Comparison of ENCODE assay signal across 2 cellular contexts in the genomic region with DNA sequence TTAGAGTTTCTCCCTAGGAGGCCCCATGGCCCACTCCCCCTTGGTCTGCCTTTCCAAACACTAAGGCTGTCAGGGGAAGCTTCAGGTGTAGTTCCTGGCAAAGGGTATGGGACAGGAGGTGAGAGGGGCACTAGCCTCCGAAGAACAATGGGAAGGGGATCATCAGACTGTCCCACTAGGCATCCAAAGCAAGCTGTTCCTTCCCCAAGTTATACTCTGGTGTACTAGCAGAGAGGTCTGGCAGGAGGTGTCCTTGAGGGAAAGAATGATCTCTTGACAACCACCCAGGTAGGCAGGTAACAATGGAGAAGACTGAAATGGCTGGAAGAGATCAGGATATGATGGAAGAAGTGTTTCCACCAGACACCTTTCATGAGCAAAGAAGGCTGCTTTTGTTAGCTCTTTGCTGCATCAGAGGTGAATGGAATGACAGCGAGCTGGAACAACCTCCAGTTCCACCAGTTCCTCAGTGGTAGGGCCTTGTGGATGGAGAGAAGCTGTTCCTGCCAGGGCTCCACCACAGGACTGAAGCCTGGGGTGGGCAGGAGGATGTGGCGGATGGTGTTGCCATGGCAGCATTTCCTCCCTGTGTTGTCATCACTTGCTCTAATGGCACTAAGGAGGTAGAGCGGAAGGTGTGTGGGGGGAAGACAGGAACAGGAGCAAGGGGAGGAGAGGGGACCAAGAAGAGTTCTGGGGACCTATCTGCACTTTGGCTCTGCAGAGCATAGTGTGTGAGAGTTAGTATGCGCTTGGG.
TF ChIP-seq lines count a peak whose summit lies in the region.

No MANE protein-coding gene starts in this region.

TF ChIP-seq in GM23338, 12 proteins besides CTCF, POLR2A, EP300 and RAD21 (continued from another document):
- TF ChIP-seq ETS1 (IDR thresholded peaks at IDR 0.05) (no peak), REST (IDR thresholded peaks at IDR 0.05; ENCODE audit: unreplicated experiment) (no peak), JUNB (IDR thresholded peaks at IDR 0.05; ENCODE audit: unreplicated experiment) (no peak), STAT1 (IDR thresholded peaks at IDR 0.05; ENCODE audit: unreplicated experiment) (no peak), ZNF114 (CRISPR knock-in tag; IDR thresholded peaks at IDR 0.05) (no peak), EZH2 (IDR thresholded peaks at IDR 0.05; ENCODE audit: low read depth, unreplicated experiment) (no peak), ZNF462 (CRISPR knock-in tag; IDR thresholded peaks at IDR 0.05) (no peak), ZNF331 (CRISPR knock-in tag; IDR thresholded peaks at IDR 0.05; ENCODE audit: low read depth) (no peak)
TF ChIP-seq in GM23338: peak in this region for 0.

TF ChIP-seq in SK-N-SH, 30 proteins besides CTCF, POLR2A, EP300 and RAD21 (continued from another document):
- TF ChIP-seq REST (IDR thresholded peaks at IDR 0.05; ENCODE audit: low read depth, low read length) (no peak), YY1 (IDR thresholded peaks at IDR 0.05; ENCODE audit: low read depth) (no peak), SMC3 (IDR thresholded peaks at IDR 0.05; ENCODE audit: low read depth, low read length) (no peak), MXI1 (IDR thresholded peaks at IDR 0.05; ENCODE audit: low read depth, low read length) (no peak), JUND (IDR thresholded peaks at IDR 0.05) (no peak), ELF1 (IDR thresholded peaks at IDR 0.05) (no peak), TEAD4 (IDR thresholded peaks at IDR 0.05; ENCODE audit: borderline replicate concordance, insufficient read depth) (no peak), RXRA (IDR thresholded peaks at IDR 0.05; ENCODE audit: borderline replicate concordance, low read depth) (no peak), GATA2 (CRISPR knock-in tag; IDR thresholded peaks at IDR 0.05) (no peak)
- TF ChIP-seq, protein P1, sequence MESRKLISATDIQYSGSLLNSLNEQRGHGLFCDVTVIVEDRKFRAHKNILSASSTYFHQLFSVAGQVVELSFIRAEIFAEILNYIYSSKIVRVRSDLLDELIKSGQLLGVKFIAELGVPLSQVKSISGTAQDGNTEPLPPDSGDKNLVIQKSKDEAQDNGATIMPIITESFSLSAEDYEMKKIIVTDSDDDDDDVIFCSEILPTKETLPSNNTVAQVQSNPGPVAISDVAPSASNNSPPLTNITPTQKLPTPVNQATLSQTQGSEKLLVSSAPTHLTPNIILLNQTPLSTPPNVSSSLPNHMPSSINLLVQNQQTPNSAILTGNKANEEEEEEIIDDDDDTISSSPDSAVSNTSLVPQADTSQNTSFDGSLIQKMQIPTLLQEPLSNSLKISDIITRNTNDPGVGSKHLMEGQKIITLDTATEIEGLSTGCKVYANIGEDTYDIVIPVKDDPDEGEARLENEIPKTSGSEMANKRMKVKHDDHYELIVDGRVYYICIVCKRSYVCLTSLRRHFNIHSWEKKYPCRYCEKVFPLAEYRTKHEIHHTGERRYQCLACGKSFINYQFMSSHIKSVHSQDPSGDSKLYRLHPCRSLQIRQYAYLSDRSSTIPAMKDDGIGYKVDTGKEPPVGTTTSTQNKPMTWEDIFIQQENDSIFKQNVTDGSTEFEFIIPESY (IDR thresholded peaks at IDR 0.05; ENCODE audit: borderline replicate concordance, low read depth), result no peak
- TF ChIP-seq, protein P2, sequence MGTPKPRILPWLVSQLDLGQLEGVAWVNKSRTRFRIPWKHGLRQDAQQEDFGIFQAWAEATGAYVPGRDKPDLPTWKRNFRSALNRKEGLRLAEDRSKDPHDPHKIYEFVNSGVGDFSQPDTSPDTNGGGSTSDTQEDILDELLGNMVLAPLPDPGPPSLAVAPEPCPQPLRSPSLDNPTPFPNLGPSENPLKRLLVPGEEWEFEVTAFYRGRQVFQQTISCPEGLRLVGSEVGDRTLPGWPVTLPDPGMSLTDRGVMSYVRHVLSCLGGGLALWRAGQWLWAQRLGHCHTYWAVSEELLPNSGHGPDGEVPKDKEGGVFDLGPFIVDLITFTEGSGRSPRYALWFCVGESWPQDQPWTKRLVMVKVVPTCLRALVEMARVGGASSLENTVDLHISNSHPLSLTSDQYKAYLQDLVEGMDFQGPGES (IDR thresholded peaks at IDR 0.05; ENCODE audit: low read depth, low read length), result no peak
